ENCODE assay signal across 28 cellular contexts in the genomic region with DNA sequence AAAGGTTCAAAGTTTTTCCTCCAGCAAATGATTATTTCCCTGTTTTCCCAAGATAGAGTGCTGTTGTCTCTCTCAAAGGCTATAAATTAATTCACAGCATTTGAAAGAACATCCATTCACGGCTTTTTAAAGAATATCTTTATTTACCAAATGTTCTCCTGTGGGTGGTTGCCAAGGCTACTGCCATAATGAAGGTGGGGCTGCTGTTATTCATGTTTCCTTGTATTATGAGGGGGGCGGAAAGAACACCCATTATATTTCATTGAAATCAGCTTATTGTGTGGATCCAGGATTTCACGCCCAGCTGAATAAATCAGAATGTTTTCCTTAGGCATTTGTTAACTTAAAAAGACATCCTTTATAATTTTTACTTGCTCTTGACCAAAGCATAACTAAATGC. TPM values are rescaled to one million over a fixed set of nuclear protein-coding genes. Genes with fewer than 3 reads are reported as not detected.
DNase-seq lines count a peak whose midpoint lies in the region; ATAC-seq, FAIRE-seq and TF ChIP-seq lines count a peak whose summit lies in the region.
"Had no signal": no experiment of that assay in that cellular context is flagged by ENCODE, and none has a peak within 500 bp of the region (broad histone marks: within the 10 kb centered on the region; RNA-seq: fewer than 3 reads in every experiment).

No MANE protein-coding gene starts in this region.

- H3K27ac ChIP-seq in ACC112 (ENCODE audit: low read depth, low read length) (peak overlapping the region; percentile 23; the same call in 1 of the 2 replicates), esophagus squamous epithelium (peak overlapping the region in 3 of 4 donors; percentile 11 to 68 (median 25))
- H3K27ac ChIP-seq: KMS-11, neutrophil, psoas muscle, thoracic aorta had no signal

- no peak overlapping the region for H3K4me3 ChIP-seq in ACC112 (ENCODE audit: low read depth, low read length)
- no peak overlapping the region for H3K4me3 ChIP-seq in esophagus squamous epithelium
- H3K4me3 ChIP-seq: lung, psoas muscle, thoracic aorta had no signal

- intact Hi-C loops in esophagus squamous epithelium (cut with DNase I), result no loop called here

- TF ChIP-seq CTCF in esophagus squamous epithelium (IDR thresholded peaks at IDR 0.05), result no peak

- TF ChIP-seq POLR2A in esophagus squamous epithelium (IDR thresholded peaks at IDR 0.05), result no peak

- peak; percentile 31 for DNase-seq in NCI-H69 (lab: John Stamatoyannopoulos, UW)
- no peak for DNase-seq in esophagus squamous epithelium (lab: John Stamatoyannopoulos, UW)
- peak; percentile 18 for DNase-seq in putamen (ENCODE audit: low spot score)
- no peak for DNase-seq in HuH-7.5 (ENCODE audit: low spot score)
- DNase-seq in HTR-8/SVneo (ENCODE audit: insufficient read length, low spot score), result no peak
- DNase-seq: activated CD4-positive, alpha-beta T cell treated with anti-CD3 and anti-CD28 coated beads for 4 hours; activated naive CD4-positive, alpha-beta T cell treated with anti-CD3 and anti-CD28 coated beads, Interleukin-2, amount 50 U/mL, for 16 hours; activated T-cell treated with anti-CD3 and anti-CD28 coated beads, Interleukin-2, amount 50 U/mL, for 72 hours; C1 segment of cervical spinal cord; Caco-2; central memory CD4-positive, alpha-beta T cell; DMS79 treated with DMSO at 0.1 percent for 48 hours; foreskin fibroblast; H7; NCI-H1436 treated with DMSO at 0.1 percent for 48 hours; NCI-H526 treated with DMSO at 0.1 percent for 48 hours; psoas muscle; RPMI8226; small intestine; stimulated activated CD4-positive, alpha-beta T cell treated with anti-CD3 and anti-CD28 coated beads, Interleukin-2, amount 100 ng/mL, for 24 hours had no signal

- WGBS in esophagus squamous epithelium, 2 donors, result 31 to 51% methylated on average over 3 of the region's 3 CpGs

- FAIRE-seq in HTR-8/SVneo (lab: Jason Lieb, UNC), result no peak
- FAIRE-seq: small intestine had no signal

- H3K9me3 ChIP-seq in esophagus squamous epithelium, result no peaks in the 10 kb centered on the region
- H3K9me3 ChIP-seq: Caco-2, neutrophil, psoas muscle, thoracic aorta had no signal

- H3K27me3 ChIP-seq in ACC112 (ENCODE audit: insufficient read depth, low read length) (no peaks in the 10 kb centered on the region), esophagus squamous epithelium (no peaks in the 10 kb centered on the region)
- H3K27me3 ChIP-seq: neutrophil had no signal

- no peaks in the 10 kb centered on the region for H3K79me2 ChIP-seq in ACC112 (ENCODE audit: control insufficient read depth, insufficient read depth, low read length, unreplicated experiment)

- H3K36me3 ChIP-seq in ACC112 (ENCODE audit: insufficient read depth, low read length) (peaks cover 36% of the 10 kb centered on the region), esophagus squamous epithelium (peaks cover 3 to 100% (median 18%) of the 10 kb centered on the region in 3 donors)

- ATAC-seq in HG03565 (IDR thresholded peaks at IDR 0.05; ENCODE audit: unreplicated experiment) (no peak), GM21360 (IDR thresholded peaks at IDR 0.05; ENCODE audit: unreplicated experiment) (no peak)
- ATAC-seq: activated T-cell treated with anti-CD3 and anti-CD28 coated beads, Interleukin-2, amount 50 U/mL, for 72 hours; psoas muscle; SK-N-SH treated with all-trans-retinoic acid at 6 μM for 48 hours had no signal

- no peak overlapping the region for H2AFZ ChIP-seq in ACC112 (ENCODE audit: low read length, unreplicated experiment)

- H3K4me1 ChIP-seq in ACC112 (ENCODE audit: control insufficient read depth, insufficient read depth, low read length, unreplicated experiment), result no peaks in the 10 kb centered on the region
- H3K4me1 ChIP-seq in esophagus squamous epithelium, result no peaks in the 10 kb centered on the region
- H3K4me1 ChIP-seq: Caco-2 had no signal

RNA-seq across cellular contexts. Expression of a gene that starts 10.1 kb away (rescaled TPM):
- total RNA-seq in esophagus squamous epithelium, result 100 to 1,000 TPM; 177 to 369 (median 237) TPM

Comparison
In these comparisons a context has a peak if more than half of its experiments do, and no peak if none do; other contexts are left out.
1. DNase-seq: peak in NCI-H69 (single experiment) and putamen (single experiment); none in esophagus squamous epithelium (single experiment), HuH-7.5 (single experiment) and HTR-8/SVneo (single experiment).